Comparison of ENCODE assay signal across 12 cellular contexts in the genomic region with DNA sequence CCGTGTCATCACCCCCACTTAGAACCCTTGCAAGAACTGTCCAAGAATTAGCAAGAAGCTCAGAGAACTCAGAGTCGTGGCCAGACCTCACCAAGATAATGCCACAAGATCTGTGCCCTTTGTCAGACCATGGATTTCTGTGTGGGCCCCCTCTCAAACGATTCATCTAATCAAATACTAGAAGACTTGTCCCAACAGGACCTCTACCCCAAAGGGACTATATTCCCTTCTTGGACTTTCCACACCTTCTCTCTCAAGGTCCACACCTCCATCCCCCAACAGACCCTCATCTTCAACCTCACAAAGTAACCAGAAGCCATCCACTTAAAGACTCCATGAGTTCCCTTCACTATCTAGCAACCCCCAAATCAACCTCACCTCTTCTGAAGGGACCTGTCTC. TPM values are rescaled to one million over a fixed set of nuclear protein-coding genes. Genes with fewer than 3 reads are reported as not detected.
DNase-seq lines count a peak whose midpoint lies in the region; ATAC-seq and TF ChIP-seq lines count a peak whose summit lies in the region.
"Had no signal": no experiment of that assay in that cellular context is flagged by ENCODE, and none has a peak within 500 bp of the region (broad histone marks: within the 10 kb centered on the region; RNA-seq: fewer than 3 reads in every experiment).

No MANE protein-coding gene starts in this region.

- H3K9me3 Mint-ChIP-seq in activated naive CD8-positive, alpha-beta T cell (ENCODE audit: low read depth), result no peaks in the 10 kb centered on the region
- H3K9me3 Mint-ChIP-seq in mesothelial cell of epicardium, result no peaks in the 10 kb centered on the region

- H3K27me3 Mint-ChIP-seq in activated naive CD8-positive, alpha-beta T cell, result no peaks in the 10 kb centered on the region
- H3K27me3 Mint-ChIP-seq in mesothelial cell of epicardium (ENCODE audit: low read depth), result no peaks in the 10 kb centered on the region

- peak overlapping the region; percentile 41; the same call in 1 of the 2 replicates for H3K9ac ChIP-seq in BLaER1

- no peak overlapping the region for H3K27ac ChIP-seq in BLaER1

- H3K4me2 ChIP-seq in BLaER1, result peak overlapping the region; percentile 91

- peaks cover 36% of the 10 kb centered on the region for H3K4me1 Mint-ChIP-seq in activated naive CD8-positive, alpha-beta T cell (ENCODE audit: low read depth)
- H3K4me1 Mint-ChIP-seq in mesothelial cell of epicardium, result peaks cover 35% of the 10 kb centered on the region

- no peak for DNase-seq in HFF-Myc (ENCODE audit: extremely low read depth, low read depth)
- DNase-seq in mesothelial cell of epicardium (ENCODE audit: low spot score in 2 of 2, unreplicated experiment in 2 of 2), result no peak
- no peak for DNase-seq in hepatic stellate cell (ENCODE audit: low spot score)
- no peak for DNase-seq in left lobe of liver (ENCODE audit: low spot score)
- no peak for DNase-seq in stimulated activated CD4-positive, alpha-beta T cell treated with anti-CD3 and anti-CD28 coated beads, Interleukin-4, amount 100 ng/mL, for 24 hours
- DNase-seq in NCI-H446 treated with DMSO at 0.1 percent for 48 hours (lab: John Stamatoyannopoulos, UW), result no peak
- DNase-seq: NCI-H1930, SW 1271 had no signal

- H3K36me3 Mint-ChIP-seq in activated naive CD8-positive, alpha-beta T cell, result peaks cover 5% of the 10 kb centered on the region
- H3K36me3 Mint-ChIP-seq in mesothelial cell of epicardium, result peaks cover 4% of the 10 kb centered on the region

- H3K4me1 ChIP-seq in BLaER1, result peaks cover 41% of the 10 kb centered on the region

- H4K20me1 ChIP-seq in BLaER1, result peaks cover 72% of the 10 kb centered on the region

- H3K27me3 ChIP-seq in BLaER1, result no peaks in the 10 kb centered on the region
- H3K27me3 ChIP-seq: esophagus muscularis mucosa had no signal

- H3K4me3 Mint-ChIP-seq in activated naive CD8-positive, alpha-beta T cell, result peak overlapping the region; percentile 97
- peak overlapping the region; percentile 24 for H3K4me3 Mint-ChIP-seq in mesothelial cell of epicardium

- ATAC-seq in left lobe of liver, result no peak

- peak overlapping the region; percentile 67 for H3K27ac Mint-ChIP-seq in activated naive CD8-positive, alpha-beta T cell
- H3K27ac Mint-ChIP-seq in mesothelial cell of epicardium, result no peak overlapping the region

- TF ChIP-seq CTCF in HFF-Myc (IDR thresholded peaks at IDR 0.05; ENCODE audit: low read depth, low read length, missing control alignments) (no peak), mesothelial cell of epicardium (IDR thresholded peaks at IDR 0.05; ENCODE audit: unreplicated experiment) (no peak)

- H3K4me3 ChIP-seq in BLaER1, result no peak overlapping the region
- peak overlapping the region; percentile 98 for H3K4me3 ChIP-seq in HFF-Myc (replicated peaks; ENCODE audit: low read depth, low read length)
- H3K4me3 ChIP-seq: esophagus muscularis mucosa, skin epidermis had no signal

- H3K9me3 ChIP-seq in BLaER1, result no peaks in the 10 kb centered on the region
- H3K9me3 ChIP-seq: esophagus muscularis mucosa had no signal

- peaks cover 51% of the 10 kb centered on the region for H3K36me3 ChIP-seq in BLaER1

RNA-seq across cellular contexts. Expression of a gene that starts 2.8 kb away (rescaled TPM):
- 41.0 to 47.4 TPM (median 46.6 TPM) in 3 replicates for total RNA-seq in mesothelial cell of epicardium
- 22.5 TPM for total RNA-seq in left lobe of liver

RNA-seq across cellular contexts. Expression of a gene that starts 19.3 kb away (rescaled TPM):
- total RNA-seq in mesothelial cell of epicardium (15.6 to 18.3 TPM (median 17.7 TPM) in 3 replicates), left lobe of liver (0.88 TPM)

RNA-seq across cellular contexts. Expression of a gene that starts 48.2 kb away (rescaled TPM):
- total RNA-seq in mesothelial cell of epicardium, result 24.4 to 26.2 TPM (median 25.8 TPM) in 3 replicates
- 51.8 TPM for total RNA-seq in left lobe of liver
